1 cellular context compared by ENCODE assay signal in genomic region chr1:26853600-26853999, GRCh38.
TF ChIP-seq lines count a peak whose summit lies in the region.

No MANE protein-coding gene starts in this region.

TF ChIP-seq in HepG2, 621 proteins besides CTCF, POLR2A, EP300 and RAD21:
- TF ChIP-seq ZNF331 (CRISPR knock-in tag; IDR thresholded peaks at IDR 0.05) (peak; percentile 85; the same call in 1 of the 2 replicates), ZNF232 (CRISPR knock-in tag; IDR thresholded peaks at IDR 0.05; ENCODE audit: borderline replicate concordance) (no peak)
